In the genomic region with DNA sequence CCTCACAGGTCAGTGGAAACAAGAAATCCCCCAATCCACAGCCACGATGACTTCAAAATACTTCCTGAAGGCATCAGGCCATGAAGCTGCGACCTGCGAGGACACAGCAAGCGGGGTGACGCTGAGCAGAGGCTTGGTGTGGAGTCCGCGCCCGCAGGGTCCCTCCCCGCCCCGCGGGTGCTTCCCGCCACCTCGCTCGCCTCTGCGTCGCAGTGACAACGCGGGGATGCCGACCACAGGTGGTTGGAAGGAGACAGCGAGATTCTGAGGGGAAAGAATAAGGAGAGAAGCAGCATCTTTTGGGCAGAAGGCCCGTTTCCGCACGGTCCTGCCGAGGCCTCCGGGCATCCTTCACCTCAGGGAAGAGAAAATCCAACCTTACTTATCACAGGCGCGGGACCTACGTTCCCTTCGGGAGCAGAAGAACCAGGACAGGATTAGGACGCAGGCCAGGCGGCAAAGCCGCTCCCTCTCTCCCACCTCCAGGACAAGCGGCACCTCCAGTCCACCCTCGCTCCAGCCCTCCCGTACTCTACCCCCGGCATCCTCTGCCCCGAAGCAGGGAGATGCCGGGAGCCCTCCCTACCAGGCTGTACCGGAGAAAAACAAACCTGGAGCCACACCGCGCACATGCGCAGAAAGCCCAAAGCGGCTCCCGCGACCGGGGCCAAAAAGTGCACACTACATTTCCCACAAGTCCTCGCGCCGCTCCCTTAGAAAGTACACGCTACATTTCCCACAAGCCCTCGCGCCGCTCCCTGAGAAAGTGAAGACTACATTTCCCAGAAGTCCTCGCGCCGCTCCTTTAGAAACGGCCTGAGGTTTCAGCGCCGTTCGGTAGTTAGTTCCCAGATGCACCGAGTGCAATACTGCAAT, we compare ENCODE assay signal across 8 cellular contexts.
DNase-seq lines count a peak whose midpoint lies in the region; ATAC-seq and TF ChIP-seq lines count a peak whose summit lies in the region.

No MANE protein-coding gene starts in this region.

- no peaks in the 10 kb centered on the region for H3K9me2 ChIP-seq in Loucy (replicated peaks; ENCODE audit: low read depth, low read length)

- no peak overlapping the region for H3K27ac ChIP-seq in RWPE2 (ENCODE audit: poor library complexity, severe bottlenecking)

- peak overlapping the region; percentile 79 for H3K4me3 ChIP-seq in H7 (ENCODE audit: insufficient read depth, low read depth, low read length)
- peak overlapping the region; percentile 91 for H3K4me3 ChIP-seq in Loucy (ENCODE audit: low read length, poor library complexity, severe bottlenecking)
- peak overlapping the region; percentile 53 for H3K4me3 ChIP-seq in RWPE2 (ENCODE audit: severe bottlenecking)
- peak overlapping the region; percentile 92 for H3K4me3 ChIP-seq in fibroblast of pulmonary artery (replicated peaks; ENCODE audit: low read depth, low read length)

- peak overlapping the region; percentile 83 for H3K9ac ChIP-seq in Loucy (ENCODE audit: low read depth, low read length, poor library complexity, severe bottlenecking)

- H3K79me2 ChIP-seq in Loucy (ENCODE audit: insufficient read depth, low read length), result peaks cover 31% of the 10 kb centered on the region

- H3K4me2 ChIP-seq in Loucy (ENCODE audit: low read depth, low read length, poor library complexity, severe bottlenecking), result peak overlapping the region; percentile 95

- ATAC-seq in RWPE2 (ENCODE audit: low read depth), result peak; percentile 91
- peak; percentile 91 to 98 (median 95) for ATAC-seq in natural killer cell

- peak overlapping the region; percentile 95 for H3K4me3 Mint-ChIP-seq in natural killer cell

- no peaks in the 10 kb centered on the region for H3K36me3 Mint-ChIP-seq in natural killer cell

- H3K27me3 ChIP-seq in H7 (ENCODE audit: control insufficient read depth, insufficient read depth, low read length) (peaks cover 5% of the 10 kb centered on the region), Loucy (ENCODE audit: insufficient read depth, low read length, poor library complexity, severe bottlenecking) (no peaks in the 10 kb centered on the region), RWPE2 (ENCODE audit: insufficient read depth, poor library complexity, severe bottlenecking) (no peaks in the 10 kb centered on the region)

- peak overlapping the region; percentile 100 for H2AFZ ChIP-seq in Loucy (ENCODE audit: low read length)

- H3K36me3 ChIP-seq in H7 (replicated peaks; ENCODE audit: control insufficient read depth, insufficient read depth, low read length) (no peaks in the 10 kb centered on the region), Loucy (ENCODE audit: insufficient read depth, low read length) (no peaks in the 10 kb centered on the region), RWPE2 (ENCODE audit: low read depth) (peaks cover 20% of the 10 kb centered on the region)

- peaks cover 38 to 46% of the 10 kb centered on the region in 2 donors for H3K4me1 Mint-ChIP-seq in natural killer cell

- intact Hi-C loops in natural killer cell (cut with micrococcal nuclease), result loop anchor here (1.0 to 10.0 kb wide), 3 partner anchors 86 to 1022 kb away; partner anchors contain the start of genes BMS1, ZNF239 and ZNF33B

- DNase-seq in ELF-1 (ENCODE audit: low read depth, low spot score), result peak; percentile 99
- DNase-seq in H7, result peak; percentile 92
- peak; percentile 94 for DNase-seq in RWPE2 (ENCODE audit: low spot score)
- DNase-seq in activated effector memory CD4-positive, alpha-beta T cell treated with Interleukin-2 at 50 U/mL for 16 hours, result peak; percentile 91
- peak; percentile 98 for DNase-seq in fibroblast of pulmonary artery (ENCODE audit: low read depth)
- peak; percentile 82 for DNase-seq in natural killer cell
- DNase-seq in stimulated activated naive CD4-positive, alpha-beta T cell (lab: John Stamatoyannopoulos, UW), result peak; percentile 86 to 94 (median 92)

- no peaks in the 10 kb centered on the region for H3F3A ChIP-seq in Loucy (ENCODE audit: low read depth)

- peaks cover 0 to 3% of the 10 kb centered on the region in 2 donors for H3K27me3 Mint-ChIP-seq in natural killer cell (ENCODE audit: low read depth in 2 of 2)

- no peaks in the 10 kb centered on the region for H4K20me1 ChIP-seq in Loucy (ENCODE audit: insufficient read depth, low read length, poor library complexity, severe bottlenecking)

- H3K9me3 ChIP-seq in Loucy (ENCODE audit: insufficient read depth, low read depth, low read length) (no peaks in the 10 kb centered on the region), RWPE2 (ENCODE audit: severe bottlenecking) (no peaks in the 10 kb centered on the region)

- H3K27ac Mint-ChIP-seq in natural killer cell, result peak overlapping the region; percentile 91 to 100

- TF ChIP-seq CTCF in Loucy (conservative IDR thresholded peaks at IDR 0.05; ENCODE audit: low read length) (no peak), RWPE2 (IDR thresholded peaks at IDR 0.05; ENCODE audit: poor library complexity, severe bottlenecking) (no peak), fibroblast of pulmonary artery (IDR thresholded peaks at IDR 0.05; ENCODE audit: low read length, missing control alignments) (no peak), natural killer cell (IDR thresholded peaks at IDR 0.05) (no peak)

- no peaks in the 10 kb centered on the region for H3K9me3 Mint-ChIP-seq in natural killer cell

- peaks cover 17% of the 10 kb centered on the region for H3K4me1 ChIP-seq in Loucy (ENCODE audit: insufficient read depth, low read length, poor library complexity, severe bottlenecking)
- H3K4me1 ChIP-seq in RWPE2 (ENCODE audit: insufficient read depth, poor library complexity, severe bottlenecking), result no peaks in the 10 kb centered on the region
